1 cellular context compared by ENCODE assay signal in the genomic region with DNA sequence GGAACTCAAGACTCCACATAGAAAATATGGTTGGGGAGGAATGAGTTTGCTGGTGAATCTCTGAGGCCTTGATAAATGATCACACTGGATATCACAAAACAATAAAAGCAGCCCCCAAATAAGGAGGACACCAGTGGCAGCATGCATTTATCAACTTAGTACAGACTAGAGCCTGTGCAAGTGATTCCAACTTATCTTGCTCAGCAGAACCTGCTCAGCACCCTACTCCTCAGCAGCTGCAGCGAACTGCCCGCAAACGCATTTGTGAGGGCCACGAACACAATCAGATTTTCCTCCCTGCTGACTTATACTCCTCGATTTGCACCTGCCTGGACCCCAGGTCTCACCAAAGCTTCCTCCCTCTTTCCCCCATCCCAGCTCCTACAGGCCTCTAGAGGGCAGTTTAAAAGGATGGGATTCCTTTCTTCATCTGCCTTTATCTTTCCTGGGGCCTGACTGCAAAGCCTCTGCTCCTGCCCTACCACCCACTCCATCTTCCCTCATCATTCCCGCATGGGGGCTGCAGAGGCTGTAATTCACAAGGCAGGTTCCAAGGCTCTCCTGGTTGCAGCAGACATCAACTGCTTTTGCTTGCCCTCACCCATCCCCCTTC.
TF ChIP-seq lines count a peak whose summit lies in the region.

No MANE protein-coding gene starts in this region.

TF ChIP-seq in GM23338, 12 proteins besides CTCF, POLR2A, EP300 and RAD21:
- TF ChIP-seq EZH2 (IDR thresholded peaks at IDR 0.05; ENCODE audit: low read depth, unreplicated experiment) (no peak), STAT1 (IDR thresholded peaks at IDR 0.05; ENCODE audit: unreplicated experiment) (no peak), ZNF114 (CRISPR knock-in tag; IDR thresholded peaks at IDR 0.05) (no peak), POLR2AphosphoS5 (IDR thresholded peaks at IDR 0.05; ENCODE audit: low read depth) (no peak), ZNF331 (CRISPR knock-in tag; IDR thresholded peaks at IDR 0.05; ENCODE audit: low read depth) (no peak), CREB1 (CRISPR knock-in tag; IDR thresholded peaks at IDR 0.05; ENCODE audit: low read depth) (no peak), NANOG (IDR thresholded peaks at IDR 0.05; ENCODE audit: borderline replicate concordance) (no peak), JUNB (IDR thresholded peaks at IDR 0.05; ENCODE audit: unreplicated experiment) (no peak)
- TF ChIP-seq, protein P1, sequence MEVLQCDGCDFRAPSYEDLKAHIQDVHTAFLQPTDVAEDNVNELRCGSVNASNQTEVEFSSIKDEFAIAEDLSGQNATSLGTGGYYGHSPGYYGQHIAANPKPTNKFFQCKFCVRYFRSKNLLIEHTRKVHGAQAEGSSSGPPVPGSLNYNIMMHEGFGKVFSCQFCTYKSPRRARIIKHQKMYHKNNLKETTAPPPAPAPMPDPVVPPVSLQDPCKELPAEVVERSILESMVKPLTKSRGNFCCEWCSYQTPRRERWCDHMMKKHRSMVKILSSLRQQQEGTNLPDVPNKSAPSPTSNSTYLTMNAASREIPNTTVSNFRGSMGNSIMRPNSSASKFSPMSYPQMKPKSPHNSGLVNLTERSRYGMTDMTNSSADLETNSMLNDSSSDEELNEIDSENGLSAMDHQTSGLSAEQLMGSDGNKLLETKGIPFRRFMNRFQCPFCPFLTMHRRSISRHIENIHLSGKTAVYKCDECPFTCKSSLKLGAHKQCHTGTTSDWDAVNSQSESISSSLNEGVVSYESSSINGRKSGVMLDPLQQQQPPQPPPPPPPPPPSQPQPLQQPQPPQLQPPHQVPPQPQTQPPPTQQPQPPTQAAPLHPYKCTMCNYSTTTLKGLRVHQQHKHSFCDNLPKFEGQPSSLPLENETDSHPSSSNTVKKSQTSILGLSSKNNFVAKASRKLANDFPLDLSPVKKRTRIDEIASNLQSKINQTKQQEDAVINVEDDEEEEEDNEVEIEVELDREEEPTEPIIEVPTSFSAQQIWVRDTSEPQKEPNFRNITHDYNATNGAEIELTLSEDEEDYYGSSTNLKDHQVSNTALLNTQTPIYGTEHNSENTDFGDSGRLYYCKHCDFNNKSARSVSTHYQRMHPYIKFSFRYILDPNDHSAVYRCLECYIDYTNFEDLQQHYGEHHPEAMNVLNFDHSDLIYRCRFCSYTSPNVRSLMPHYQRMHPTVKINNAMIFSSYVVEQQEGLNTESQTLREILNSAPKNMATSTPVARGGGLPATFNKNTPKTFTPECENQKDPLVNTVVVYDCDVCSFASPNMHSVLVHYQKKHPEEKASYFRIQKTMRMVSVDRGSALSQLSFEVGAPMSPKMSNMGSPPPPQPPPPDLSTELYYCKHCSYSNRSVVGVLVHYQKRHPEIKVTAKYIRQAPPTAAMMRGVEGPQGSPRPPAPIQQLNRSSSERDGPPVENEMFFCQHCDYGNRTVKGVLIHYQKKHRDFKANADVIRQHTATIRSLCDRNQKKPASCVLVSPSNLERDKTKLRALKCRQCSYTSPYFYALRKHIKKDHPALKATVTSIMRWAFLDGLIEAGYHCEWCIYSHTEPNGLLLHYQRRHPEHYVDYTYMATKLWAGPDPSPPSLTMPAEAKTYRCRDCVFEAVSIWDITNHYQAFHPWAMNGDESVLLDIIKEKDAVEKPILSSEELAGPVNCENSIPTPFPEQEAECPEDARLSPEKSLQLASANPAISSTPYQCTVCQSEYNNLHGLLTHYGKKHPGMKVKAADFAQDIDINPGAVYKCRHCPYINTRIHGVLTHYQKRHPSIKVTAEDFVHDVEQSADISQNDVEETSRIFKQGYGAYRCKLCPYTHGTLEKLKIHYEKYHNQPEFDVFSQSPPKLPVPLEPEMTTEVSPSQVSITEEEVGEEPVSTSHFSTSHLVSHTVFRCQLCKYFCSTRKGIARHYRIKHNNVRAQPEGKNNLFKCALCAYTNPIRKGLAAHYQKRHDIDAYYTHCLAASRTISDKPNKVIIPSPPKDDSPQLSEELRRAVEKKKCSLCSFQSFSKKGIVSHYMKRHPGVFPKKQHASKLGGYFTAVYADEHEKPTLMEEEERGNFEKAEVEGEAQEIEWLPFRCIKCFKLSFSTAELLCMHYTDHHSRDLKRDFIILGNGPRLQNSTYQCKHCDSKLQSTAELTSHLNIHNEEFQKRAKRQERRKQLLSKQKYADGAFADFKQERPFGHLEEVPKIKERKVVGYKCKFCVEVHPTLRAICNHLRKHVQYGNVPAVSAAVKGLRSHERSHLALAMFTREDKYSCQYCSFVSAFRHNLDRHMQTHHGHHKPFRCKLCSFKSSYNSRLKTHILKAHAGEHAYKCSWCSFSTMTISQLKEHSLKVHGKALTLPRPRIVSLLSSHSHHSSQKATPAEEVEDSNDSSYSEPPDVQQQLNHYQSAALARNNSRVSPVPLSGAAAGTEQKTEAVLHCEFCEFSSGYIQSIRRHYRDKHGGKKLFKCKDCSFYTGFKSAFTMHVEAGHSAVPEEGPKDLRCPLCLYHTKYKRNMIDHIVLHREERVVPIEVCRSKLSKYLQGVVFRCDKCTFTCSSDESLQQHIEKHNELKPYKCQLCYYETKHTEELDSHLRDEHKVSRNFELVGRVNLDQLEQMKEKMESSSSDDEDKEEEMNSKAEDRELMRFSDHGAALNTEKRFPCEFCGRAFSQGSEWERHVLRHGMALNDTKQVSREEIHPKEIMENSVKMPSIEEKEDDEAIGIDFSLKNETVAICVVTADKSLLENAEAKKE (CRISPR knock-in tag; IDR thresholded peaks at IDR 0.05): no peak
- TF ChIP-seq, protein P2, sequence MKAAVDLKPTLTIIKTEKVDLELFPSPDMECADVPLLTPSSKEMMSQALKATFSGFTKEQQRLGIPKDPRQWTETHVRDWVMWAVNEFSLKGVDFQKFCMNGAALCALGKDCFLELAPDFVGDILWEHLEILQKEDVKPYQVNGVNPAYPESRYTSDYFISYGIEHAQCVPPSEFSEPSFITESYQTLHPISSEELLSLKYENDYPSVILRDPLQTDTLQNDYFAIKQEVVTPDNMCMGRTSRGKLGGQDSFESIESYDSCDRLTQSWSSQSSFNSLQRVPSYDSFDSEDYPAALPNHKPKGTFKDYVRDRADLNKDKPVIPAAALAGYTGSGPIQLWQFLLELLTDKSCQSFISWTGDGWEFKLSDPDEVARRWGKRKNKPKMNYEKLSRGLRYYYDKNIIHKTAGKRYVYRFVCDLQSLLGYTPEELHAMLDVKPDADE (IDR thresholded peaks at IDR 0.05): no peak
- TF ChIP-seq, protein P3, sequence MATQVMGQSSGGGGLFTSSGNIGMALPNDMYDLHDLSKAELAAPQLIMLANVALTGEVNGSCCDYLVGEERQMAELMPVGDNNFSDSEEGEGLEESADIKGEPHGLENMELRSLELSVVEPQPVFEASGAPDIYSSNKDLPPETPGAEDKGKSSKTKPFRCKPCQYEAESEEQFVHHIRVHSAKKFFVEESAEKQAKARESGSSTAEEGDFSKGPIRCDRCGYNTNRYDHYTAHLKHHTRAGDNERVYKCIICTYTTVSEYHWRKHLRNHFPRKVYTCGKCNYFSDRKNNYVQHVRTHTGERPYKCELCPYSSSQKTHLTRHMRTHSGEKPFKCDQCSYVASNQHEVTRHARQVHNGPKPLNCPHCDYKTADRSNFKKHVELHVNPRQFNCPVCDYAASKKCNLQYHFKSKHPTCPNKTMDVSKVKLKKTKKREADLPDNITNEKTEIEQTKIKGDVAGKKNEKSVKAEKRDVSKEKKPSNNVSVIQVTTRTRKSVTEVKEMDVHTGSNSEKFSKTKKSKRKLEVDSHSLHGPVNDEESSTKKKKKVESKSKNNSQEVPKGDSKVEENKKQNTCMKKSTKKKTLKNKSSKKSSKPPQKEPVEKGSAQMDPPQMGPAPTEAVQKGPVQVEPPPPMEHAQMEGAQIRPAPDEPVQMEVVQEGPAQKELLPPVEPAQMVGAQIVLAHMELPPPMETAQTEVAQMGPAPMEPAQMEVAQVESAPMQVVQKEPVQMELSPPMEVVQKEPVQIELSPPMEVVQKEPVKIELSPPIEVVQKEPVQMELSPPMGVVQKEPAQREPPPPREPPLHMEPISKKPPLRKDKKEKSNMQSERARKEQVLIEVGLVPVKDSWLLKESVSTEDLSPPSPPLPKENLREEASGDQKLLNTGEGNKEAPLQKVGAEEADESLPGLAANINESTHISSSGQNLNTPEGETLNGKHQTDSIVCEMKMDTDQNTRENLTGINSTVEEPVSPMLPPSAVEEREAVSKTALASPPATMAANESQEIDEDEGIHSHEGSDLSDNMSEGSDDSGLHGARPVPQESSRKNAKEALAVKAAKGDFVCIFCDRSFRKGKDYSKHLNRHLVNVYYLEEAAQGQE (IDR thresholded peaks at IDR 0.05; ENCODE audit: unreplicated experiment): no peak
